ENCODE assay signal across 8 cellular contexts in genomic region chr17:76725580-76726230, GRCh38. TPM values are rescaled to one million over a fixed set of nuclear protein-coding genes. Genes with fewer than 3 reads are reported as not detected.
DNase-seq lines count a peak whose midpoint lies in the region; ATAC-seq and TF ChIP-seq lines count a peak whose summit lies in the region.

No MANE protein-coding gene starts in this region.

- peak overlapping the region; percentile 86 for H4K91ac ChIP-seq in trophoblast cell (ENCODE audit: low read depth, low read length)

- H3K27me3 Mint-ChIP-seq in activated naive CD4-positive, alpha-beta T cell treated with anti-CD3 and anti-CD28 coated beads, Interleukin-2, amount 10 ng/mL, durations not matched to agents 7 days and 5 days: no peaks in the 10 kb centered on the region

- no peak for TF ChIP-seq CTCF in A673 (conservative IDR thresholded peaks at IDR 0.05; ENCODE audit: low read depth, low read length)

- peak overlapping the region; percentile 69 for H4K8ac ChIP-seq in trophoblast cell (ENCODE audit: low read depth, low read length)

- H3K36me3 ChIP-seq in A673 (ENCODE audit: insufficient read depth, low read length, poor library complexity, severe bottlenecking) (peaks cover 53% of the 10 kb centered on the region), trophoblast cell (ENCODE audit: control insufficient read depth in 1 of 2, insufficient read depth in 2 of 2, low read length in 2 of 2) (peaks cover 27 to 31% of the 10 kb centered on the region in 2 experiments), aorta (ENCODE audit: control insufficient read depth in 1 of 2, insufficient read depth in 2 of 2, low read length in 1 of 2) (peaks cover 0 to 6% of the 10 kb centered on the region in 2 donors)

- peak overlapping the region; percentile 14 for H3K14ac ChIP-seq in trophoblast cell (ENCODE audit: low read length)

- BruUV-seq in A673 (replicated peaks; lab: Mats Ljungman, UMichigan): no TSS peak

- intact Hi-C loops in A673 (cut with micrococcal nuclease; ENCODE audit: unreplicated experiment) (no loop called here), Right ventricle myocardium superior (cut with DNase I) (no loop called here), aorta (cut with DNase I) (no loop called here)

- H3K79me1 ChIP-seq in trophoblast cell (ENCODE audit: low read length): peaks cover 11% of the 10 kb centered on the region

- H3K4me1 ChIP-seq in A673 (ENCODE audit: insufficient read depth, low read length, poor library complexity, severe bottlenecking): peaks cover 19% of the 10 kb centered on the region
- no peaks in the 10 kb centered on the region for H3K4me1 ChIP-seq in trophoblast cell (ENCODE audit: control insufficient read depth in 1 of 2, insufficient read depth in 2 of 2, low read length in 2 of 2)
- peaks cover 0 to 3% of the 10 kb centered on the region in 2 donors for H3K4me1 ChIP-seq in aorta (ENCODE audit: control insufficient read depth in 1 of 2, insufficient read depth in 2 of 2, low read length in 2 of 2)

- peak overlapping the region; percentile 5 for H2BK120ac ChIP-seq in trophoblast cell (ENCODE audit: insufficient read depth, low read length, poor library complexity)

- H3K9me3 Mint-ChIP-seq in activated naive CD4-positive, alpha-beta T cell treated with anti-CD3 and anti-CD28 coated beads, Interleukin-2, amount 10 ng/mL, durations not matched to agents 7 days and 5 days: no peaks in the 10 kb centered on the region

- no peak overlapping the region for H2BK12ac ChIP-seq in trophoblast cell (ENCODE audit: low read length)

- peaks cover 47% of the 10 kb centered on the region for H3K36me3 Mint-ChIP-seq in activated naive CD4-positive, alpha-beta T cell treated with anti-CD3 and anti-CD28 coated beads, Interleukin-2, amount 10 ng/mL, durations not matched to agents 7 days and 5 days

- peak overlapping the region; percentile 0 for H2BK5ac ChIP-seq in trophoblast cell (ENCODE audit: low read depth, low read length, poor library complexity)

- H4K12ac ChIP-seq in trophoblast cell (ENCODE audit: low read depth, low read length): peak overlapping the region; percentile 0

- H3K9me3 ChIP-seq in A673 (ENCODE audit: low read depth, low read length, poor library complexity, severe bottlenecking) (no peaks in the 10 kb centered on the region), trophoblast cell (ENCODE audit: insufficient read depth, low read depth, low read length) (no peaks in the 10 kb centered on the region), aorta (ENCODE audit: control insufficient read depth, low read length) (no peaks in the 10 kb centered on the region)

- WGBS in trophoblast cell (ENCODE audit: extremely low coverage, insufficient coverage, insufficient read length): no CpG with 5 or more reads among the region's 38 CpGs
- WGBS in aorta, 2 donors: 2% methylated on average over 36 to 38 of the region's 38 CpGs

- H3K4me1 Mint-ChIP-seq in activated naive CD4-positive, alpha-beta T cell treated with anti-CD3 and anti-CD28 coated beads, Interleukin-2, amount 10 ng/mL, durations not matched to agents 7 days and 5 days: peaks cover 76% of the 10 kb centered on the region

- H3K23ac ChIP-seq in trophoblast cell (ENCODE audit: low read length): no peak overlapping the region

- peak overlapping the region; percentile 64 for H3K9ac ChIP-seq in trophoblast cell (ENCODE audit: low read length)

- peaks cover 6% of the 10 kb centered on the region for H3K79me2 ChIP-seq in trophoblast cell (ENCODE audit: control insufficient read depth, insufficient read depth, low read length, poor library complexity)

- H3K4me3 ChIP-seq in A673 (ENCODE audit: low read depth, low read length, poor library complexity, severe bottlenecking) (peak overlapping the region; percentile 98), trophoblast cell (ENCODE audit: low read depth, low read length) (peak overlapping the region; percentile 86), aorta (ENCODE audit: low read length in 2 of 2) (peak overlapping the region; percentile 70 to 87)

- peak overlapping the region; percentile 2 for H3K18ac ChIP-seq in trophoblast cell (ENCODE audit: low read length)

- no peaks in the 10 kb centered on the region for H3K27me3 ChIP-seq in A673 (replicated peaks; ENCODE audit: insufficient read depth, low read depth, low read length, poor library complexity)
- H3K27me3 ChIP-seq in trophoblast cell (ENCODE audit: insufficient read depth, low read length): no peaks in the 10 kb centered on the region
- H3K27me3 ChIP-seq in aorta (ENCODE audit: control insufficient read depth in 1 of 2, insufficient read depth in 2 of 2, low read length in 1 of 2): no peaks in the 10 kb centered on the region

- H2AFZ ChIP-seq in trophoblast cell (ENCODE audit: insufficient read depth, low read length, poor library complexity): peak overlapping the region; percentile 63

- peak overlapping the region; percentile 82 for H3K4ac ChIP-seq in trophoblast cell (ENCODE audit: low read depth, low read length)

- ATAC-seq in GM18519 (IDR thresholded peaks at IDR 0.05; ENCODE audit: low FRiP score, unreplicated experiment) (peak; percentile 19), HG03097 (IDR thresholded peaks at IDR 0.05; ENCODE audit: low FRiP score, unreplicated experiment) (peak; percentile 17), Right ventricle myocardium superior (ENCODE audit: poor library complexity) (peak; percentile 54), aorta (ENCODE audit: low FRiP score) (peak; percentile 71)

- POLR2A ChIA-PET in A673 (lab: Charles Lee; ENCODE audit: low non-redundant PET): no interaction called here

- in situ Hi-C loops in SK-MEL-5 (cut with HindIII; ENCODE audit: low pct_unique_long_range_greater_than_20kb, low sequenced_read_pairs): loop anchor here (25.0 kb wide), 1 partner anchor 288 kb away; no protein-coding TSS in a partner anchor

- peak overlapping the region; percentile 86 for H3K4me2 ChIP-seq in trophoblast cell (ENCODE audit: low read length)

- peak overlapping the region; percentile 99 for H3K27ac ChIP-seq in A673 (ENCODE audit: low read depth, low read length, poor library complexity, severe bottlenecking)
- H3K27ac ChIP-seq in trophoblast cell (ENCODE audit: low read depth, low read length): peak overlapping the region; percentile 42
- peak overlapping the region; percentile 93 to 95 for H3K27ac ChIP-seq in aorta (ENCODE audit: low read depth in 1 of 2, low read length in 2 of 2)

- H3K4me3 Mint-ChIP-seq in activated naive CD4-positive, alpha-beta T cell treated with anti-CD3 and anti-CD28 coated beads, Interleukin-2, amount 10 ng/mL, durations not matched to agents 7 days and 5 days: peak overlapping the region; percentile 96

- CTCF ChIA-PET in A673 (lab: Charles Lee): no interaction called here
- CTCF ChIA-PET in activated naive CD4-positive, alpha-beta T cell treated with anti-CD3 and anti-CD28 coated beads, Interleukin-2, amount 10 ng/mL, durations not matched to agents 7 days and 5 days (lab: Charles Lee): interaction anchor here (0.6 to 3.8 kb wide), 4 partner anchors 9 to 364 kb away, joined by 3 to 30 read pairs (median 3); no protein-coding TSS in a partner anchor

- DNase-seq in A673 (ENCODE audit: low spot score) (peak; percentile 69), SK-MEL-5 (ENCODE audit: low read depth, low spot score) (peak; percentile 53), Right ventricle myocardium superior (peak; percentile 86), trophoblast cell (peak in 1 of 2 donors; percentile 62), aorta (peak; percentile 89 to 93)
- DNase-seq in activated naive CD4-positive, alpha-beta T cell treated with anti-CD3 and anti-CD28 coated beads, Interleukin-2, amount 10 ng/mL, durations not matched to agents 7 days and 5 days: peak; percentile 82

- H2AK5ac ChIP-seq in trophoblast cell (ENCODE audit: low read length): no peak overlapping the region

- H3K27ac Mint-ChIP-seq in activated naive CD4-positive, alpha-beta T cell treated with anti-CD3 and anti-CD28 coated beads, Interleukin-2, amount 10 ng/mL, durations not matched to agents 7 days and 5 days: peak overlapping the region; percentile 99

RNA-seq across cellular contexts. Expression of gene JMJD6, which starts 0.7 kb away (rescaled TPM):
- 66.9 and 77.6 TPM in 2 replicates for total RNA-seq in A673 (2021)
- 46.1 and 48.7 TPM in 2 replicates for total RNA-seq in SK-MEL-5 (2014; rRNA removed; shearing (Covaris generic))
- 59.1 and 64.8 TPM in 2 replicates for polyA plus RNA-seq in SK-MEL-5 (2015; cell fraction: cytosol; rRNA removed)
- polyA plus RNA-seq in SK-MEL-5 (2015; cell fraction: nucleus; rRNA removed): 66.6 and 97.1 TPM in 2 replicates
- total RNA-seq in Right ventricle myocardium superior: 63.1 TPM
- 24.2 and 25.4 TPM in 2 replicates for polyA plus RNA-seq in trophoblast cell (2013)
- total RNA-seq in aorta: 10 to 100 TPM; 36.5 to 55.4 TPM
- polyA plus RNA-seq in aorta: 10 to 100 TPM; 29.3 to 82.5 TPM

RNA-seq across cellular contexts. Expression of gene METTL23, which starts 0.9 kb away (rescaled TPM):
- 42.4 and 46.0 TPM in 2 replicates for total RNA-seq in A673 (2021)
- total RNA-seq in SK-MEL-5 (2014; rRNA removed; shearing (Covaris generic)): 180 and 183 TPM in 2 replicates
- polyA plus RNA-seq in SK-MEL-5 (2015; cell fraction: cytosol; rRNA removed): 171 and 186 TPM in 2 replicates
- polyA plus RNA-seq in SK-MEL-5 (2015; cell fraction: nucleus; rRNA removed): 206 and 248 TPM in 2 replicates
- 19.0 TPM for total RNA-seq in Right ventricle myocardium superior
- polyA plus RNA-seq in trophoblast cell (2013): 18.7 and 18.8 TPM in 2 replicates
- 10 to 100 TPM; 26.8 to 27.9 TPM for total RNA-seq in aorta
- 10 to 100 TPM; 28.5 to 37.5 TPM for polyA plus RNA-seq in aorta

RNA-seq across cellular contexts. Expression of gene SRSF2, which starts 11.4 kb away (rescaled TPM):
- total RNA-seq in A673 (2021) (406 and 440 TPM in 2 replicates), Right ventricle myocardium superior (61.2 TPM), aorta (100 to 1,000 TPM; 133 to 134 TPM)
- 173 and 184 TPM in 2 replicates for total RNA-seq in SK-MEL-5 (2014; rRNA removed; shearing (Covaris generic))
- polyA plus RNA-seq in SK-MEL-5 (2015; cell fraction: cytosol; rRNA removed): 387 and 403 TPM in 2 replicates
- 3,482 and 3,724 TPM in 2 replicates for polyA plus RNA-seq in SK-MEL-5 (2015; cell fraction: nucleus; rRNA removed)
- 205 and 216 TPM in 2 replicates for polyA plus RNA-seq in trophoblast cell (2013)
- 100 to 1,000 TPM in 1 of 2 donors, 10 to 100 TPM in 1; 64.4 to 152 TPM for polyA plus RNA-seq in aorta

RNA-seq across cellular contexts. Expression of gene MFSD11, which starts 12.2 kb away (rescaled TPM):
- total RNA-seq in A673 (2021): 37.4 and 38.8 TPM in 2 replicates
- total RNA-seq in SK-MEL-5 (2014; rRNA removed; shearing (Covaris generic)): 41.4 and 42.3 TPM in 2 replicates
- polyA plus RNA-seq in SK-MEL-5 (2015; cell fraction: cytosol; rRNA removed): 30.1 and 46.9 TPM in 2 replicates
- 79.5 and 111 TPM in 2 replicates for polyA plus RNA-seq in SK-MEL-5 (2015; cell fraction: nucleus; rRNA removed)
- total RNA-seq in Right ventricle myocardium superior: 23.3 TPM
- 26.3 and 27.8 TPM in 2 replicates for polyA plus RNA-seq in trophoblast cell (2013)
- total RNA-seq in aorta: 10 to 100 TPM; 24.5 to 38.2 TPM
- polyA plus RNA-seq in aorta: 10 to 100 TPM in 1 of 2 donors, 1 to 10 TPM in 1; 6.8 to 19.9 TPM

RNA-seq across cellular contexts. Expression of gene MXRA7, which starts 14.9 kb away (rescaled TPM):
- 61.5 and 62.8 TPM in 2 replicates for total RNA-seq in A673 (2021)
- 197 and 199 TPM in 2 replicates for total RNA-seq in SK-MEL-5 (2014; rRNA removed; shearing (Covaris generic))
- 219 and 242 TPM in 2 replicates for polyA plus RNA-seq in SK-MEL-5 (2015; cell fraction: cytosol; rRNA removed)
- polyA plus RNA-seq in SK-MEL-5 (2015; cell fraction: nucleus; rRNA removed): 39.9 and 48.4 TPM in 2 replicates
- total RNA-seq in Right ventricle myocardium superior: 336 TPM
- 84.3 and 85.1 TPM in 2 replicates for polyA plus RNA-seq in trophoblast cell (2013)
- 100 to 1,000 TPM; 256 to 262 TPM for total RNA-seq in aorta
- polyA plus RNA-seq in aorta: 100 to 1,000 TPM; 357 to 465 TPM

Comparison
In these comparisons a context has a peak if more than half of its experiments do, and no peak if none do; other contexts are left out.
1. H3K27ac ChIP-seq: peak in every context shown above with its lines; median percentile 99 in A673; 94 in aorta; 42 in trophoblast cell.
2. ATAC-seq: peak in every context shown above with its lines; median percentile 71 in aorta; 54 in Right ventricle myocardium superior; 19 in GM18519; 17 in HG03097.